Comparison of ENCODE assay signal across 1 cellular context in the genomic region with DNA sequence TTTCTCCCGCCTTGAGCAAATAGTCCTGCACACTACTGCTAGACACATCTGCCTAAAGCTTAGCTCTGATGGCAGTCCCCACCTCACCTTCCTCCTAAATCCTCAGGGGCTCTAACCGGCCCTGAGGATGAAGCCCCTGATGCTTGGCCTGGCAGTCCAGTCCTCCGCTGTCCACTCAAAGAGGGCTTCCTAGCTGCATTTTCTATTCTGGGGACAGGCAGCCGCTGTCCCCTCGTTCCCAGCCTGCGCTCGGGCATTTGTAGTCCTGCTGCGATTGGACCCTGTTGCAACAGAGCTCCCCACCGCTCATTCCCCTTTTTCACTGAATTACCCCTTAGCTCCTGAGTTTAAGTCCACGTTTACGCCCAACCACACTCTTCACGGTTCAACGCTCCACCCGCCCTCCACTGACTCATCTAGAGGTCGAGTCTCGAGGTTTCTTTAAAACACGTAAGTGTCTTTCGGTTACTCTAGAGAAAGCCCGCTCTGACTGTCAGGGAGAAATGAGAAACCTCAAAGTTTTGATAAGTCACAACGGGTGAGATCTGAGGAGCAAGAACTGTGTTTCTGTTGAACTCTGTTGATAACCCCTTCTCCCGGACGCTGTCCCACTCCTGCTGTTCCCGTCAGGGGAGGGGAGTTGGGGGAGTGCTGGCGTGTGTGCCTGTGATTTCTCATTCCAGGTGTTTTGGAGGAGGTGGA.
A peak's percentile ranks its signal among the peaks of the same experiment; 100 is the strongest.
TF ChIP-seq lines count a peak whose summit lies in the region.

No MANE protein-coding gene starts in this region.

TF ChIP-seq in HepG2, 621 proteins besides CTCF, POLR2A, EP300 and RAD21 (continued from another document):
- TF ChIP-seq TSC22D2 (CRISPR knock-in tag; IDR thresholded peaks at IDR 0.05; ENCODE audit: borderline replicate concordance) (peak; percentile 13; the same call in 1 of the 2 replicates), ZFP36L1 (CRISPR knock-in tag; IDR thresholded peaks at IDR 0.05) (no peak), ZNF33A (CRISPR knock-in tag; IDR thresholded peaks at IDR 0.05; ENCODE audit: borderline replicate concordance) (no peak), ZNF547 (CRISPR knock-in tag; IDR thresholded peaks at IDR 0.05) (peak; percentile 55; the same call in 1 of the 2 replicates), ELF1 (CRISPR knock-in tag; IDR thresholded peaks at IDR 0.05) (no peak), HNF4G (IDR thresholded peaks at IDR 0.05; ENCODE audit: borderline replicate concordance, low read depth, low read length) (no peak), HNF4G (CRISPR knock-in tag; IDR thresholded peaks at IDR 0.05; ENCODE audit: borderline replicate concordance, low read depth) (no peak), ZNF12 (CRISPR knock-in tag; IDR thresholded peaks at IDR 0.05) (0 out of 2 replicates have a peak, but pooled peaks have one; percentile 5), CHD2 (IDR thresholded peaks at IDR 0.05; ENCODE audit: low read depth, low read length) (no peak), ARNT2 (CRISPR knock-in tag; IDR thresholded peaks at IDR 0.05; ENCODE audit: low read depth) (0 out of 2 replicates have a peak, but pooled peaks have one; percentile 2), KLF12 (CRISPR knock-in tag; IDR thresholded peaks at IDR 0.05; ENCODE audit: borderline replicate concordance) (no peak), MTA3 (CRISPR knock-in tag; IDR thresholded peaks at IDR 0.05) (no peak), ZNF782 (CRISPR knock-in tag; IDR thresholded peaks at IDR 0.05; ENCODE audit: borderline replicate concordance) (0 out of 2 replicates have a peak, but pooled peaks have one; percentile 4), HNF1B (CRISPR knock-in tag; IDR thresholded peaks at IDR 0.05) (no peak), NFE2 (CRISPR knock-in tag; IDR thresholded peaks at IDR 0.05) (no peak), ARNTL (CRISPR knock-in tag; IDR thresholded peaks at IDR 0.05) (no peak), ZBTB20 (CRISPR knock-in tag; IDR thresholded peaks at IDR 0.05; ENCODE audit: borderline replicate concordance, low read depth) (no peak), ZNF235 (CRISPR knock-in tag; IDR thresholded peaks at IDR 0.05; ENCODE audit: borderline replicate concordance) (no peak), U2AF1 (optimal IDR thresholded peaks at IDR 0.05; ENCODE audit: low read depth, low read length) (no peak), MAZ (IDR thresholded peaks at IDR 0.05; ENCODE audit: borderline replicate concordance, low read depth, low read length) (no peak), MAZ (CRISPR knock-in tag; IDR thresholded peaks at IDR 0.05; ENCODE audit: low read depth) (peak; percentile 1; the same call in 1 of the 2 replicates), ZFY (CRISPR knock-in tag; IDR thresholded peaks at IDR 0.05) (peak; percentile 46; the same call in 1 of the 2 replicates), SMAD3 (CRISPR knock-in tag; IDR thresholded peaks at IDR 0.05) (0 out of 2 replicates have a peak, but pooled peaks have one; percentile 20), ZFP90 (CRISPR knock-in tag; IDR thresholded peaks at IDR 0.05; ENCODE audit: borderline replicate concordance) (peak; percentile 6; the same call in 1 of the 2 replicates), ZBED4 (CRISPR knock-in tag; IDR thresholded peaks at IDR 0.05; ENCODE audit: borderline replicate concordance) (peak; percentile 13; the same call in 1 of the 2 replicates), REPIN1 (CRISPR knock-in tag; IDR thresholded peaks at IDR 0.05; ENCODE audit: borderline replicate concordance, low read depth) (no peak), MXI1 (IDR thresholded peaks at IDR 0.05; ENCODE audit: borderline replicate concordance, low read depth, low read length) (no peak), TOPORS (CRISPR knock-in tag; IDR thresholded peaks at IDR 0.05) (0 out of 2 replicates have a peak, but pooled peaks have one; percentile 24), ZNF274 (CRISPR knock-in tag; IDR thresholded peaks at IDR 0.05) (no peak; the same call in 1 of the 2 replicates), ZFX (CRISPR knock-in tag; IDR thresholded peaks at IDR 0.05; ENCODE audit: low read depth) (peak; percentile 46; the same call in 1 of the 2 replicates), ZNF510 (CRISPR knock-in tag; IDR thresholded peaks at IDR 0.05; ENCODE audit: low read depth) (peak; percentile 58; the same call in 1 of the 2 replicates), THAP11 (CRISPR knock-in tag; IDR thresholded peaks at IDR 0.05) (0 out of 2 replicates have a peak, but pooled peaks have one; percentile 16), ZSCAN5A (CRISPR knock-in tag; IDR thresholded peaks at IDR 0.05; ENCODE audit: borderline replicate concordance) (no peak), ZNF567 (CRISPR knock-in tag; IDR thresholded peaks at IDR 0.05; ENCODE audit: borderline replicate concordance) (0 out of 2 replicates have a peak, but pooled peaks have one; percentile 58), KDM5B (CRISPR knock-in tag; IDR thresholded peaks at IDR 0.05; ENCODE audit: borderline replicate concordance) (no peak), AHR (CRISPR knock-in tag; IDR thresholded peaks at IDR 0.05) (0 out of 2 replicates have a peak, but pooled peaks have one; percentile 14)
- TF ChIP-seq, protein P1, sequence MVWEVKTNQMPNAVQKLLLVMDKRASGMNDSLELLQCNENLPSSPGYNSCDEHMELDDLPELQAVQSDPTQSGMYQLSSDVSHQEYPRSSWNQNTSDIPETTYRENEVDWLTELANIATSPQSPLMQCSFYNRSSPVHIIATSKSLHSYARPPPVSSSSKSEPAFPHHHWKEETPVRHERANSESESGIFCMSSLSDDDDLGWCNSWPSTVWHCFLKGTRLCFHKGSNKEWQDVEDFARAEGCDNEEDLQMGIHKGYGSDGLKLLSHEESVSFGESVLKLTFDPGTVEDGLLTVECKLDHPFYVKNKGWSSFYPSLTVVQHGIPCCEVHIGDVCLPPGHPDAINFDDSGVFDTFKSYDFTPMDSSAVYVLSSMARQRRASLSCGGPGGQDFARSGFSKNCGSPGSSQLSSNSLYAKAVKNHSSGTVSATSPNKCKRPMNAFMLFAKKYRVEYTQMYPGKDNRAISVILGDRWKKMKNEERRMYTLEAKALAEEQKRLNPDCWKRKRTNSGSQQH (CRISPR knock-in tag; IDR thresholded peaks at IDR 0.05; ENCODE audit: low read depth), result 0 out of 2 replicates have a peak, but pooled peaks have one; percentile 12
- TF ChIP-seq, protein P2, sequence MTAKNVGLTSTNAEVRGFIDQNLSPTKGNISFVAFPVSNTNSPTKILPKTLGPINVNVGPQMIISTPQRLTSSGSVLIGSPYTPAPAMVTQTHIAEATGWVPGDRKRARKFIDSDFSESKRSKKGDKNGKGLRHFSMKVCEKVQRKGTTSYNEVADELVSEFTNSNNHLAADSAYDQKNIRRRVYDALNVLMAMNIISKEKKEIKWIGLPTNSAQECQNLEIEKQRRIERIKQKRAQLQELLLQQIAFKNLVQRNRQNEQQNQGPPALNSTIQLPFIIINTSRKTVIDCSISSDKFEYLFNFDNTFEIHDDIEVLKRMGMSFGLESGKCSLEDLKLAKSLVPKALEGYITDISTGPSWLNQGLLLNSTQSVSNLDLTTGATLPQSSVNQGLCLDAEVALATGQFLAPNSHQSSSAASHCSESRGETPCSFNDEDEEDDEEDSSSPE (CRISPR knock-in tag; IDR thresholded peaks at IDR 0.05), result no peak
- TF ChIP-seq, protein P3, sequence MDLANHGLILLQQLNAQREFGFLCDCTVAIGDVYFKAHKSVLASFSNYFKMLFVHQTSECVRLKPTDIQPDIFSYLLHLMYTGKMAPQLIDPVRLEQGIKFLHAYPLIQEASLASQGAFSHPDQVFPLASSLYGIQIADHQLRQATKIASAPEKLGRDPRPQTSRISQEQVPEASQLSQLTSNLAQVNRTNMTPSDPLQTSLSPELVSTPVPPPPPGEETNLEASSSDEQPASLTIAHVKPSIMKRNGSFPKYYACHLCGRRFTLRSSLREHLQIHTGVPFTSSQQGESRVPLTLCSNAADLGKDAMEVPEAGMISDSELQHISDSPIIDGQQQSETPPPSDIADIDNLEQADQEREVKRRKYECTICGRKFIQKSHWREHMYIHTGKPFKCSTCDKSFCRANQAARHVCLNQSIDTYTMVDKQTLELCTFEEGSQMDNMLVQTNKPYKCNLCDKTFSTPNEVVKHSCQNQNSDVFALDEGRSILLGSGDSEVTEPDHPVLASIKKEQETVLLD (CRISPR knock-in tag; IDR thresholded peaks at IDR 0.05; ENCODE audit: low read depth), result no peak
TF ChIP-seq in HepG2: peak in this region for 68.
